Comparison of ENCODE assay signal across 12 cellular contexts in genomic region chr3:122247087-122247824, GRCh38.
DNase-seq lines count a peak whose midpoint lies in the region; ATAC-seq and TF ChIP-seq lines count a peak whose summit lies in the region.
"Had no signal": no experiment of that assay in that cellular context is flagged by ENCODE, and none has a peak within 500 bp of the region (broad histone marks: within the 10 kb centered on the region; RNA-seq: fewer than 3 reads in every experiment).

No MANE protein-coding gene starts in this region.

- POLR2A ChIA-PET in CD8-positive, alpha-beta T cell (lab: Charles Lee): no interaction called here

- H3K9me3 Mint-ChIP-seq in CD8-positive, alpha-beta T cell: no peaks in the 10 kb centered on the region

- no peaks in the 10 kb centered on the region for H3K9me3 ChIP-seq in CD8-positive, alpha-beta T cell (ENCODE audit: low read length)
- H3K9me3 ChIP-seq: vagina had no signal

- no peak overlapping the region for H3K27ac ChIP-seq in CD8-positive, alpha-beta T cell (ENCODE audit: low read depth, low read length)
- H3K27ac ChIP-seq: vagina had no signal

- H3K36me3 Mint-ChIP-seq in CD8-positive, alpha-beta T cell: no peaks in the 10 kb centered on the region
- H3K36me3 Mint-ChIP-seq: activated CD8-positive, alpha-beta memory T cell treated with anti-CD3 and anti-CD28 coated beads, Interleukin-2, amount 10 ng/mL, durations not matched to agents 7 days and 5 days had no signal

- CTCF ChIA-PET in CD8-positive, alpha-beta T cell (lab: Charles Lee): interaction anchor here (0.6 kb wide), 2 partner anchors 37 to 719 kb away, joined by 3 read pairs; no protein-coding TSS in a partner anchor

- no peak overlapping the region for H3K27ac Mint-ChIP-seq in CD8-positive, alpha-beta T cell

- no peaks in the 10 kb centered on the region for H3K27me3 Mint-ChIP-seq in CD8-positive, alpha-beta T cell (ENCODE audit: low read depth)

- no peaks in the 10 kb centered on the region for H3K27me3 ChIP-seq in CD8-positive, alpha-beta T cell (ENCODE audit: insufficient read depth, low read length)
- H3K27me3 ChIP-seq: vagina had no signal

- no peak for TF ChIP-seq CTCF in CD8-positive, alpha-beta T cell (IDR thresholded peaks at IDR 0.05)

- H3K4me1 Mint-ChIP-seq in CD8-positive, alpha-beta T cell (ENCODE audit: low read depth): peaks cover 19% of the 10 kb centered on the region

- intact Hi-C loops in left ventricle myocardium superior (cut with micrococcal nuclease): no loop called here
- intact Hi-C loops in sciatic nerve (cut with DNase I): loop anchor here (5.0 kb wide), 1 partner anchor 1405 kb away; no protein-coding TSS in a partner anchor
- intact Hi-C loops in CD8-positive, alpha-beta T cell (cut with DNase I, micrococcal nuclease): no loop called here

- no peaks in the 10 kb centered on the region for H3K36me3 ChIP-seq in CD8-positive, alpha-beta T cell (ENCODE audit: insufficient read depth, low read length)
- H3K36me3 ChIP-seq: vagina had no signal

- DNase-seq in NOMO-1 (lab: John Stamatoyannopoulos, UW; ENCODE audit: unreplicated experiment in 2 of 2) (peak; percentile 60 to 80), left ventricle myocardium superior (no peak), sciatic nerve (ENCODE audit: low spot score) (no peak), hepatic stellate cell (ENCODE audit: low spot score) (no peak), NCI-H2029 treated with DMSO at 0.1 percent for 48 hours (lab: John Stamatoyannopoulos, UW) (no peak)
- DNase-seq in CD8-positive, alpha-beta T cell: no peak
- DNase-seq: activated CD8-positive, alpha-beta memory T cell treated with anti-CD3 and anti-CD28 coated beads, Interleukin-2, amount 10 ng/mL, durations not matched to agents 7 days and 5 days; NCI-H1694; T-helper 9 cell had no signal

- ATAC-seq in GM19397 (IDR thresholded peaks at IDR 0.05; ENCODE audit: unreplicated experiment): peak; percentile 28
- peak; percentile 70 for ATAC-seq in left ventricle myocardium superior
- peak; percentile 66 for ATAC-seq in sciatic nerve
- no peak for ATAC-seq in GM21786 (IDR thresholded peaks at IDR 0.05; ENCODE audit: unreplicated experiment)
- ATAC-seq in CD8-positive, alpha-beta T cell: no peak

- H3K4me3 ChIP-seq in CD8-positive, alpha-beta T cell (ENCODE audit: low read depth, low read length): no peak overlapping the region
- H3K4me3 ChIP-seq: vagina had no signal

- no peaks in the 10 kb centered on the region for H3K4me1 ChIP-seq in CD8-positive, alpha-beta T cell (ENCODE audit: insufficient read depth, low read length)
- H3K4me1 ChIP-seq: vagina had no signal

- no peak overlapping the region for H3K4me3 Mint-ChIP-seq in CD8-positive, alpha-beta T cell

Comparison
In these comparisons a context has a peak if more than half of its experiments do, and no peak if none do; other contexts are left out.
1. ATAC-seq: peak in GM19397 (single experiment), left ventricle myocardium superior (single experiment) and sciatic nerve (single experiment); none in GM21786 (single experiment) and CD8-positive, alpha-beta T cell (single experiment).
2. DNase-seq: peak in NOMO-1 (2 of 2); none in left ventricle myocardium superior (single experiment), sciatic nerve (single experiment), hepatic stellate cell (single experiment), NCI-H2029 treated with DMSO at 0.1 percent for 48 hours (single experiment) and CD8-positive, alpha-beta T cell (0 of 7).